8 cellular contexts compared by ENCODE assay signal in genomic region chr3:49855662-49856061, GRCh38. TPM values are rescaled to one million over a fixed set of nuclear protein-coding genes. Genes with fewer than 3 reads are reported as not detected.
DNase-seq lines count a peak whose midpoint lies in the region; ATAC-seq lines count a peak whose summit lies in the region.

No MANE protein-coding gene starts in this region.

- H3K9ac ChIP-seq in iPS-18a (ENCODE audit: low read length) (peak overlapping the region; percentile 73), subcutaneous abdominal adipose tissue (ENCODE audit: low read length in 5 of 5) (peak overlapping the region in 1 of 5 donors; percentile 62)

- peak overlapping the region; percentile 92 for H3K27ac Mint-ChIP-seq in activated CD8-positive, alpha-beta memory T cell treated with anti-CD3 and anti-CD28 coated beads, Interleukin-2, amount 10 ng/mL, durations not matched to agents 7 days and 5 days
- peak overlapping the region; percentile 76 for H3K27ac Mint-ChIP-seq in activated CD4-positive, alpha-beta memory T cell treated with anti-CD3 and anti-CD28 coated beads, Interleukin-2, amount 10 ng/mL, durations not matched to agents 7 days and 5 days

- peaks cover 22% of the 10 kb centered on the region for H3K4me1 Mint-ChIP-seq in activated CD8-positive, alpha-beta memory T cell treated with anti-CD3 and anti-CD28 coated beads, Interleukin-2, amount 10 ng/mL, durations not matched to agents 7 days and 5 days
- peaks cover 19% of the 10 kb centered on the region for H3K4me1 Mint-ChIP-seq in activated CD4-positive, alpha-beta memory T cell treated with anti-CD3 and anti-CD28 coated beads, Interleukin-2, amount 10 ng/mL, durations not matched to agents 7 days and 5 days

- H3K36me3 ChIP-seq in iPS-18a (ENCODE audit: control insufficient read depth, low read depth, low read length) (peaks cover 10% of the 10 kb centered on the region), subcutaneous abdominal adipose tissue (ENCODE audit: control insufficient read depth in 5 of 5, insufficient read depth in 5 of 5, low read length in 5 of 5) (no peaks in the 10 kb centered on the region)

- H3K36me3 Mint-ChIP-seq in activated CD8-positive, alpha-beta memory T cell treated with anti-CD3 and anti-CD28 coated beads, Interleukin-2, amount 10 ng/mL, durations not matched to agents 7 days and 5 days: peaks cover 4% of the 10 kb centered on the region
- H3K36me3 Mint-ChIP-seq in activated CD4-positive, alpha-beta memory T cell treated with anti-CD3 and anti-CD28 coated beads, Interleukin-2, amount 10 ng/mL, durations not matched to agents 7 days and 5 days (ENCODE audit: low read depth): peaks cover 2% of the 10 kb centered on the region

- H3K4me1 ChIP-seq in iPS-18a (ENCODE audit: control insufficient read depth, low read depth, low read length) (peaks cover 4% of the 10 kb centered on the region), subcutaneous abdominal adipose tissue (ENCODE audit: control insufficient read depth in 5 of 5, insufficient read depth in 5 of 5, low read length in 5 of 5) (peaks cover 3 to 16% (median 13%) of the 10 kb centered on the region in 5 donors)

- CTCF ChIA-PET in activated CD8-positive, alpha-beta memory T cell treated with anti-CD3 and anti-CD28 coated beads, Interleukin-2, amount 10 ng/mL, durations not matched to agents 7 days and 5 days (lab: Charles Lee): interaction anchor here (0.9 to 4.9 kb wide), 3 partner anchors 16 to 391 kb away, joined by 3 to 25 read pairs (median 14); partner anchors contain the start of gene INKA1
- CTCF ChIA-PET in activated CD4-positive, alpha-beta memory T cell treated with anti-CD3 and anti-CD28 coated beads, Interleukin-2, amount 10 ng/mL, durations not matched to agents 7 days and 5 days (lab: Charles Lee): interaction anchor here (0.8 to 4.2 kb wide), 3 partner anchors 16 to 53 kb away, joined by 3 to 16 read pairs (median 3); no protein-coding TSS in a partner anchor

- H3K4me3 ChIP-seq in iPS-18a (ENCODE audit: low read length) (peak overlapping the region; percentile 92), subcutaneous abdominal adipose tissue (ENCODE audit: low read depth in 1 of 5, low read length in 5 of 5) (peak overlapping the region; percentile 63 to 82 (median 75))

- H3K27ac ChIP-seq in iPS-18a (ENCODE audit: low read length) (no peak overlapping the region), subcutaneous abdominal adipose tissue (ENCODE audit: low read depth, low read length) (no peak overlapping the region)

- H3K27me3 ChIP-seq in iPS-18a (ENCODE audit: control insufficient read depth, insufficient read depth, low read length) (no peaks in the 10 kb centered on the region), subcutaneous abdominal adipose tissue (ENCODE audit: control insufficient read depth in 5 of 5, insufficient read depth in 4 of 5, low read length in 5 of 5) (no peaks in the 10 kb centered on the region)

- DNase-seq in activated CD8-positive, alpha-beta memory T cell treated with anti-CD3 and anti-CD28 coated beads, Interleukin-2, amount 10 ng/mL, durations not matched to agents 7 days and 5 days: no peak
- DNase-seq in activated CD8-positive, alpha-beta memory T cell treated with anti-CD3 and anti-CD28 coated beads, Interleukin-2, amount 50 U/mL, for 48 hours: no peak
- no peak for DNase-seq in activated CD4-positive, alpha-beta memory T cell treated with anti-CD3 and anti-CD28 coated beads, Interleukin-2, amount 10 ng/mL, durations not matched to agents 7 days and 5 days
- DNase-seq in EL (no peak), NOMO-1 treated with dmso at 0.1 percent for 144 hours (lab: John Stamatoyannopoulos, UW; ENCODE audit: unreplicated experiment) (no peak), T-helper 9 cell (no peak)

- POLR2A ChIA-PET in activated CD4-positive, alpha-beta memory T cell treated with anti-CD3 and anti-CD28 coated beads, Interleukin-2, amount 10 ng/mL, durations not matched to agents 7 days and 5 days (lab: Charles Lee): interaction anchor here (0.9 to 2.2 kb wide), 8 partner anchors 10 to 131 kb away, joined by 3 to 9 read pairs (median 4); partner anchors contain the start of genes CAMKV, GMPPB and UBA7

- no peaks in the 10 kb centered on the region for H3K9me3 ChIP-seq in iPS-18a (ENCODE audit: control insufficient read depth, low read depth, low read length)
- H3K9me3 ChIP-seq in subcutaneous abdominal adipose tissue (ENCODE audit: control insufficient read depth in 5 of 5, low read length in 5 of 5): no peaks in the 10 kb centered on the region

- no peaks in the 10 kb centered on the region for H3K9me3 Mint-ChIP-seq in activated CD8-positive, alpha-beta memory T cell treated with anti-CD3 and anti-CD28 coated beads, Interleukin-2, amount 10 ng/mL, durations not matched to agents 7 days and 5 days (ENCODE audit: low read depth)
- H3K9me3 Mint-ChIP-seq in activated CD4-positive, alpha-beta memory T cell treated with anti-CD3 and anti-CD28 coated beads, Interleukin-2, amount 10 ng/mL, durations not matched to agents 7 days and 5 days: no peaks in the 10 kb centered on the region

- no peaks in the 10 kb centered on the region for H3K27me3 Mint-ChIP-seq in activated CD8-positive, alpha-beta memory T cell treated with anti-CD3 and anti-CD28 coated beads, Interleukin-2, amount 10 ng/mL, durations not matched to agents 7 days and 5 days
- H3K27me3 Mint-ChIP-seq in activated CD4-positive, alpha-beta memory T cell treated with anti-CD3 and anti-CD28 coated beads, Interleukin-2, amount 10 ng/mL, durations not matched to agents 7 days and 5 days: no peaks in the 10 kb centered on the region

- ATAC-seq in activated CD8-positive, alpha-beta memory T cell treated with anti-CD3 and anti-CD28 coated beads, Interleukin-2, amount 10 ng/mL, durations not matched to agents 7 days and 5 days: no peak

- peak overlapping the region; percentile 97 for H3K4me3 Mint-ChIP-seq in activated CD8-positive, alpha-beta memory T cell treated with anti-CD3 and anti-CD28 coated beads, Interleukin-2, amount 10 ng/mL, durations not matched to agents 7 days and 5 days
- H3K4me3 Mint-ChIP-seq in activated CD4-positive, alpha-beta memory T cell treated with anti-CD3 and anti-CD28 coated beads, Interleukin-2, amount 10 ng/mL, durations not matched to agents 7 days and 5 days: peak overlapping the region; percentile 91

RNA-seq across cellular contexts. Expression of gene TRAIP, which starts 0.7 kb away (rescaled TPM):
- 10 to 100 TPM; 27.3 to 32.0 TPM for total RNA-seq in activated CD8-positive, alpha-beta memory T cell treated with anti-CD3 and anti-CD28 coated beads, Interleukin-2, amount 10 ng/mL, durations not matched to agents 7 days and 5 days
- total RNA-seq in activated CD4-positive, alpha-beta memory T cell treated with anti-CD3 and anti-CD28 coated beads, Interleukin-2, amount 10 ng/mL, durations not matched to agents 7 days and 5 days: 10 to 100 TPM; 19.3 to 21.0 TPM

RNA-seq across cellular contexts. Expression of gene CAMKV, which starts 14.0 kb away (rescaled TPM):
- total RNA-seq in activated CD8-positive, alpha-beta memory T cell treated with anti-CD3 and anti-CD28 coated beads, Interleukin-2, amount 10 ng/mL, durations not matched to agents 7 days and 5 days: not detected
- not detected for total RNA-seq in activated CD4-positive, alpha-beta memory T cell treated with anti-CD3 and anti-CD28 coated beads, Interleukin-2, amount 10 ng/mL, durations not matched to agents 7 days and 5 days

RNA-seq across cellular contexts. Expression of gene UBA7, which starts 41.9 kb away (rescaled TPM):
- total RNA-seq in activated CD8-positive, alpha-beta memory T cell treated with anti-CD3 and anti-CD28 coated beads, Interleukin-2, amount 10 ng/mL, durations not matched to agents 7 days and 5 days: 100 to 1,000 TPM; 149 to 212 TPM
- 100 to 1,000 TPM; 179 to 182 TPM for total RNA-seq in activated CD4-positive, alpha-beta memory T cell treated with anti-CD3 and anti-CD28 coated beads, Interleukin-2, amount 10 ng/mL, durations not matched to agents 7 days and 5 days

RNA-seq across cellular contexts. Expression of gene MST1R, which starts 48.0 kb away (rescaled TPM):
- total RNA-seq in activated CD8-positive, alpha-beta memory T cell treated with anti-CD3 and anti-CD28 coated beads, Interleukin-2, amount 10 ng/mL, durations not matched to agents 7 days and 5 days: 1 to 10 TPM; 1.2 to 2.5 TPM
- 1 to 10 TPM; 1.5 to 2.6 TPM for total RNA-seq in activated CD4-positive, alpha-beta memory T cell treated with anti-CD3 and anti-CD28 coated beads, Interleukin-2, amount 10 ng/mL, durations not matched to agents 7 days and 5 days

RNA-seq across cellular contexts. Expression of gene INKA1, which starts 52.6 kb away (rescaled TPM):
- under 1 TPM; 0.73 to 0.85 TPM for total RNA-seq in activated CD8-positive, alpha-beta memory T cell treated with anti-CD3 and anti-CD28 coated beads, Interleukin-2, amount 10 ng/mL, durations not matched to agents 7 days and 5 days
- total RNA-seq in activated CD4-positive, alpha-beta memory T cell treated with anti-CD3 and anti-CD28 coated beads, Interleukin-2, amount 10 ng/mL, durations not matched to agents 7 days and 5 days: under 1 TPM; 0.20 to 0.48 TPM
